1 cellular context compared by ENCODE assay signal in genomic region chr7:94697671-94697994, GRCh38.
A peak's percentile ranks its signal among the peaks of the same experiment; 100 is the strongest.
TF ChIP-seq lines count a peak whose summit lies in the region.

No MANE protein-coding gene starts in this region.

TF ChIP-seq in HCT116, 20 proteins besides CTCF, POLR2A, EP300 and RAD21:
- TF ChIP-seq REST (IDR thresholded peaks at IDR 0.05; ENCODE audit: low read depth) (no peak), SP1 (IDR thresholded peaks at IDR 0.05; ENCODE audit: low read depth) (peak; percentile 8; the same call in 1 of the 2 replicates)
